8 cellular contexts compared by ENCODE assay signal in the genomic region with DNA sequence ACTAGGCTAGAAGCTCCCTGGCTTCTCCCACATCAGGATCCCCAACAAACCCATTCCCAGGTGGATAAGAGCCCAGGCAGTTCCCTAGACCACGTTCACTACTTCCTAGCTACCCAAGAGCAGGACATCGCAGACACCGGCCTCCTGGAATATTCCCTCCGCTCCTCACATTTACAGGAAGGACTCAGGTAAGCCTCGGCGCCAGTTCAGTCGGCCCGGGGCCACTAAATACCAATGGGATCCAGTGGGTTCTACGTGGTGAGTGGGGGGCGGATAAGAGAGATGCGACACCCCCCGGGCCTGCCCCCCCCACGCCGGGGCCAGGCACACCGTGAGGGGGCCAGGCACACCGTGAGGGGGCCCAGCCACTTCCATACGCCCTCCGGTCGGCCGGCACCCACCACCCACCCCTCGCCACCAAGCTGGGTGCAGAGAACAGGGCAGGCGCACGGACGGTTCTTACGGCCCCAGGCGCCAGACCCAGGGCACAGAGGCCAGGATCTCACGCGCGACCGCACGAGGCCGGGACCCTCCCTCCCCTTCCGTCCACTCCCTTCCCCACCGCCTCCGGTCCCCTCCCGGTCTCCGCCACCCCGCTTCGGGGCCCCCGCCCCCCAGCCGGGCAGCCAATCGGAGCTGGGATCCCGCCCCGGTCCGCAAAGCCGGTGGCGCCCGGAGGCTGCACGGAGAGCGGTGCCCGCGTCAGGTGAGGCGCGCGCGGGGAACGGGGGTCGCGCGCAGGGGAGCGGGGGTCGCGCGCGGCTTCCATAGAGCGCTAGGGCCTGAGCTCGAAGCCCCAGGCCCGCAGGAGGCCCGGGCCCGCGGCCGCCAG. TPM values are rescaled to one million over a fixed set of nuclear protein-coding genes. Genes with fewer than 3 reads are reported as not detected.
DNase-seq lines count a peak whose midpoint lies in the region; ATAC-seq and TF ChIP-seq lines count a peak whose summit lies in the region.

BLVRA (plus strand) TSS at position 652 of the 832 bp plus-strand sequence. CDS start 12,479 bp downstream, outside the sequence.

- POLR2A ChIA-PET in Caco-2 (lab: Charles Lee) = interaction anchor here (0.5 to 0.7 kb wide), 3 partner anchors 28 to 58 kb away, joined by 3 to 6 read pairs (median 3); partner anchors contain the start of gene COA1

- no TSS peak for BruUV-seq in Caco-2 (replicated peaks; lab: Mats Ljungman, UMichigan)

- no peaks in the 10 kb centered on the region for H3K9me3 ChIP-seq in Caco-2

- no peaks in the 10 kb centered on the region for H3K9me3 Mint-ChIP-seq in Caco-2 (ENCODE audit: unreplicated experiment)

- ATAC-seq in GM19452 (IDR thresholded peaks at IDR 0.05; ENCODE audit: unreplicated experiment) (peak; percentile 66), HG03571 (IDR thresholded peaks at IDR 0.05; ENCODE audit: unreplicated experiment) (peak; percentile 61), sciatic nerve (peak; percentile 81)

- H3K4me3 ChIP-seq in Caco-2 (ENCODE audit: low read depth, low read length) = peak within 1 kb of the TSS; percentile 52
- H3K4me3 ChIP-seq in astrocyte of the cerebellum (ENCODE audit: low read depth, low read length) = peak within 1 kb of the TSS; percentile 63

- no peaks in the 10 kb centered on the region for H3K36me3 Mint-ChIP-seq in Caco-2 (ENCODE audit: insufficient read depth, unreplicated experiment)

- peak within 1 kb of the TSS; percentile 41 for H3K4me3 Mint-ChIP-seq in Caco-2 (ENCODE audit: unreplicated experiment)

- in situ Hi-C loops in astrocyte of the cerebellum (cut with HindIII; ENCODE audit: low sequenced_read_pairs) = no loop called here

- TF ChIP-seq CTCF in Caco-2 (IDR thresholded peaks at IDR 0.05; ENCODE audit: insufficient read depth in 1 of 2, low read depth in 1 of 2, low read length in 1 of 2, severe bottlenecking in 1 of 2, unreplicated experiment in 1 of 2) (no peak), astrocyte of the cerebellum (IDR thresholded peaks at IDR 0.05; ENCODE audit: low read depth, low read length, missing control alignments) (no peak)

- H3K4me1 Mint-ChIP-seq in Caco-2 (ENCODE audit: low read depth, unreplicated experiment) = peaks cover 6% of the 10 kb centered on the region

- 0 out of 2 replicates have a peak, but pooled peaks cover 5% of the 10 kb centered on the region for H3K4me1 ChIP-seq in Caco-2

- DNase-seq in Caco-2 = peak; percentile 64 to 74
- peak; percentile 57 for DNase-seq in T-helper 22 cell (ENCODE audit: low read depth)
- no peak for DNase-seq in astrocyte of the cerebellum (ENCODE audit: low read depth)
- peak in 42 of 51 donors; percentile 9 to 67 (median 38) for DNase-seq in hypothalamus (lab: John Stamatoyannopoulos, UW)
- DNase-seq in sciatic nerve (ENCODE audit: low spot score) = peak; percentile 85
- DNase-seq in Kasumi-1 (lab: John Stamatoyannopoulos, UW) = no peak

- H3K27me3 ChIP-seq in Caco-2 (replicated peaks; ENCODE audit: control insufficient read depth, insufficient read depth, low read length) = no peaks in the 10 kb centered on the region

- intact Hi-C loops in Caco-2 (cut with micrococcal nuclease; ENCODE audit: unreplicated experiment) (loop anchor here (2.0 kb wide), 1 partner anchor 29 kb away; the partner anchor contains the start of gene COA1), sciatic nerve (cut with DNase I) (no loop called here)

- CTCF ChIA-PET in Caco-2 (lab: Charles Lee) = interaction anchor here (1.4 kb wide), 1 partner anchor 176 kb away, joined by 4 read pairs; the partner anchor contains the start of gene STK17A

- peaks cover 6% of the 10 kb centered on the region for H3K27me3 Mint-ChIP-seq in Caco-2 (ENCODE audit: insufficient read depth, unreplicated experiment)

- H3K36me3 ChIP-seq in Caco-2 (ENCODE audit: control insufficient read depth, insufficient read depth, low read length) = no peaks in the 10 kb centered on the region

- H3K27ac Mint-ChIP-seq in Caco-2 (ENCODE audit: unreplicated experiment) = no peak within 1 kb of the TSS

RNA-seq across cellular contexts. Expression of gene BLVRA, which starts in this region (rescaled TPM):
- total RNA-seq in Caco-2 (2022) (19.1 and 27.9 TPM in 2 replicates), sciatic nerve (64.4 TPM)

Comparison
In these comparisons a context has a peak if more than half of its experiments do, and no peak if none do; other contexts are left out.
1. DNase-seq: peak in Caco-2 (2 of 2), T-helper 22 cell (single experiment), hypothalamus (42 of 51) and sciatic nerve (single experiment); none in astrocyte of the cerebellum (single experiment) and Kasumi-1 (0 of 2).
2. Peak in every context shown above with its lines, with median percentiles within 50 percentile points of each other: ATAC-seq.